In genomic region chr2:241592126-241592845, GRCh38 we compare ENCODE assay signal across 23 cellular contexts. TPM values are rescaled to one million over a fixed set of nuclear protein-coding genes. Genes with fewer than 3 reads are reported as not detected.
DNase-seq lines count a peak whose midpoint lies in the region; ATAC-seq, FAIRE-seq and TF ChIP-seq lines count a peak whose summit lies in the region.
"Had no signal": no experiment of that assay in that cellular context is flagged by ENCODE, and none has a peak within 500 bp of the region (broad histone marks: within the 10 kb centered on the region; RNA-seq: fewer than 3 reads in every experiment).

No MANE protein-coding gene starts in this region.

- H4K5ac ChIP-seq in H1 (ENCODE audit: insufficient read length, low read depth, low read length): no peak overlapping the region

- POLR2A ChIA-PET in RWPE1 (lab: Yijun Ruan, JAX; ENCODE audit: low non-redundant PET) (no interaction called here), H1 (lab: Charles Lee; ENCODE audit: partially characterized antibody) (interaction anchor here (1.4 to 1.6 kb wide), 2 partner anchors 10 to 19 kb away, joined by 3 read pairs; no protein-coding TSS in a partner anchor)

- peaks cover 1 to 4% of the 10 kb centered on the region in 2 experiments; a peak in 3 of 4 replicates for H3K9me3 ChIP-seq in H1 (ENCODE audit: insufficient read depth in 2 of 2, low read depth in 1 of 2, low read length in 1 of 2)
- H3K9me3 ChIP-seq in neuronal stem cell (replicated peaks in 1 of 2; ENCODE audit: control insufficient read depth in 2 of 2, insufficient read depth in 1 of 2, low read depth in 1 of 2, low read length in 2 of 2): peaks cover 3 to 22% of the 10 kb centered on the region in 2 donors
- H3K9me3 ChIP-seq in upper lobe of left lung: peaks cover 0 to 6% (median 3%) of the 10 kb centered on the region in 4 donors

- H3K79me1 ChIP-seq in H1 (ENCODE audit: low read depth, low read length) (no peaks in the 10 kb centered on the region; the same call in none of the 2 replicates), neuronal stem cell (ENCODE audit: low read depth, low read length) (peaks cover 9% of the 10 kb centered on the region)

- H2AK5ac ChIP-seq in H1 (ENCODE audit: low read depth, low read length) (no peak overlapping the region), neuronal stem cell (ENCODE audit: low read depth, low read length) (no peak overlapping the region)

- H3K4me3 ChIP-seq in H1 (ENCODE audit: extremely low read depth in 1 of 4, insufficient read depth in 2 of 4, low read depth in 3 of 4, low read length in 4 of 4) (no peak overlapping the region), neuronal stem cell (ENCODE audit: low read length in 2 of 2) (no peak overlapping the region), upper lobe of left lung (no peak overlapping the region), GM23338 (no peak overlapping the region)
- H3K4me3 ChIP-seq: A549, GM23248, SK-N-MC had no signal

- H4K91ac ChIP-seq in H1 (replicated peaks; ENCODE audit: insufficient read length, low read length): no peak overlapping the region
- no peak overlapping the region for H4K91ac ChIP-seq in neuronal stem cell (ENCODE audit: low read depth, low read length, poor library complexity)

- H2BK12ac ChIP-seq in H1 (ENCODE audit: low read depth, low read length) (no peak overlapping the region), neuronal stem cell (ENCODE audit: low read length) (no peak overlapping the region)

- DNase-seq in RWPE1 (ENCODE audit: low spot score) (no peak), H1 (ENCODE audit: low read depth in 1 of 2, low spot score in 2 of 2) (no peak), neuronal stem cell (ENCODE audit: low spot score) (no peak), upper lobe of left lung (no peak), NCI-H748 treated with DMSO at 0.1 percent for 48 hours (lab: John Stamatoyannopoulos, UW) (no peak), putamen (ENCODE audit: low spot score) (no peak), GM23338 (ENCODE audit: low spot score) (no peak)
- DNase-seq: GM23248, HCEC 1CT, Karpas-422, MV-4-11, NCI-H1694, NCI-H446, NCI-H526, PC-3, SHP77 treated with DMSO at 0.1 percent for 48 hours had no signal

- no peak overlapping the region; the same call in 1 of the 2 replicates for H3K27ac Mint-ChIP-seq in GM23338
- H3K27ac Mint-ChIP-seq: B cell, CD14-positive monocyte, IgD-negative memory B cell had no signal

- H3K23me2 ChIP-seq in H1 (ENCODE audit: low read depth, low read length): no peaks in the 10 kb centered on the region

- no peaks in the 10 kb centered on the region; a peak in 1 of 7 replicates for H3K27me3 ChIP-seq in H1 (replicated peaks in 1 of 4; ENCODE audit: control insufficient read depth in 3 of 4, extremely low read depth in 1 of 4, insufficient read depth in 3 of 4, low read length in 3 of 4)
- H3K27me3 ChIP-seq in neuronal stem cell (ENCODE audit: control insufficient read depth in 3 of 3, insufficient read depth in 3 of 3, low read depth in 1 of 3, low read length in 3 of 3): no peaks in the 10 kb centered on the region
- H3K27me3 ChIP-seq in upper lobe of left lung: no peaks in the 10 kb centered on the region
- H3K27me3 ChIP-seq in GM23338 (ENCODE audit: insufficient read depth): no peaks in the 10 kb centered on the region

- H3K27me3 Mint-ChIP-seq in GM23338 (ENCODE audit: insufficient read depth, low read depth, poor library complexity): peaks cover 4% of the 10 kb centered on the region
- H3K27me3 Mint-ChIP-seq: B cell, IgD-negative memory B cell had no signal

- peak overlapping the region; percentile 66; the same call in 1 of the 2 replicates for H4K8ac ChIP-seq in H1 (ENCODE audit: extremely low read depth, insufficient read depth, low read length)
- no peak overlapping the region for H4K8ac ChIP-seq in neuronal stem cell (ENCODE audit: low read depth, low read length)

- no peak overlapping the region for H3K4me2 ChIP-seq in H1 (ENCODE audit: insufficient read depth in 1 of 2, low read depth in 2 of 2, low read length in 2 of 2)
- H3K4me2 ChIP-seq in neuronal stem cell (ENCODE audit: insufficient read depth, low read length, poor library complexity, severe bottlenecking): no peak overlapping the region
- H3K4me2 ChIP-seq in GM23338: no peak overlapping the region
- H3K4me2 ChIP-seq: A549 had no signal

- H2BK15ac ChIP-seq in H1 (ENCODE audit: low read length) (no peak overlapping the region), neuronal stem cell (ENCODE audit: low read length) (no peak overlapping the region)

- H3K18ac ChIP-seq in H1 (ENCODE audit: extremely low read depth, low read length): no peak overlapping the region
- H3K18ac ChIP-seq in neuronal stem cell (ENCODE audit: low read length): peak overlapping the region; percentile 48

- 0 out of 2 replicates have a peak overlapping the region, but pooled peaks have one; percentile 3 for H3K27ac ChIP-seq in RWPE1
- H3K27ac ChIP-seq in H1 (ENCODE audit: low read depth, low read length): no peak overlapping the region
- no peak overlapping the region for H3K27ac ChIP-seq in neuronal stem cell (replicated peaks; ENCODE audit: low read length)
- no peak overlapping the region for H3K27ac ChIP-seq in upper lobe of left lung
- H3K27ac ChIP-seq in GM23338 (ENCODE audit: low read depth): no peak overlapping the region
- H3K27ac ChIP-seq: A549, GM23248, SK-N-MC had no signal

- H3K4me1 Mint-ChIP-seq in GM23338: no peaks in the 10 kb centered on the region; the same call in 2 of the 3 replicates
- H3K4me1 Mint-ChIP-seq: B cell, CD14-positive monocyte, IgD-negative memory B cell had no signal

- H2AFZ ChIP-seq in H1 (ENCODE audit: low read length): no peak overlapping the region
- no peak overlapping the region for H2AFZ ChIP-seq in neuronal stem cell (ENCODE audit: low read length)
- no peak overlapping the region for H2AFZ ChIP-seq in GM23338
- H2AFZ ChIP-seq: GM23248 had no signal

- no peak overlapping the region for H3K23ac ChIP-seq in H1 (ENCODE audit: insufficient read length)
- no peak overlapping the region for H3K23ac ChIP-seq in neuronal stem cell (ENCODE audit: low read depth, low read length, poor library complexity)

- H3K9me2 ChIP-seq in GM23338 (ENCODE audit: insufficient read depth): no peaks in the 10 kb centered on the region

- no peak overlapping the region for H2BK20ac ChIP-seq in H1 (ENCODE audit: low read length)

- H3K36me3 Mint-ChIP-seq in GM23338 (ENCODE audit: low read depth): peaks cover 2% of the 10 kb centered on the region

- no peak for TF ChIP-seq CTCF in RWPE1 (conservative IDR thresholded peaks at IDR 0.05; ENCODE audit: low read depth)
- no peak for TF ChIP-seq CTCF in H1 (IDR thresholded peaks at IDR 0.05; ENCODE audit: control extremely low read depth in 1 of 3, insufficient read depth in 1 of 3, low read depth in 1 of 3, low read length in 3 of 3)
- TF ChIP-seq CTCF in upper lobe of left lung (IDR thresholded peaks at IDR 0.05): no peak
- TF ChIP-seq CTCF in GM23338 (conservative IDR thresholded peaks at IDR 0.05; ENCODE audit: low read depth in 2 of 2): no peak

- H3K9ac ChIP-seq in H1 (replicated peaks in 1 of 4; ENCODE audit: extremely low read depth in 1 of 4, low read depth in 3 of 4, low read length in 3 of 4): no peak overlapping the region
- no peak overlapping the region for H3K9ac ChIP-seq in neuronal stem cell (ENCODE audit: low read depth, low read length, poor library complexity)
- H3K9ac ChIP-seq: GM23248 had no signal

- TF ChIP-seq EP300 in H1 (IDR thresholded peaks at IDR 0.05; ENCODE audit: borderline replicate concordance in 1 of 2, low read depth in 2 of 2, low read length in 2 of 2) (no peak), upper lobe of left lung (IDR thresholded peaks at IDR 0.05) (no peak)

- FAIRE-seq in H1 (lab: Jason Lieb, UNC): no peak
- FAIRE-seq: A549, G401.6, GM12892 had no signal

- H3K4me3 Mint-ChIP-seq in GM23338: no peak overlapping the region
- H3K4me3 Mint-ChIP-seq: B cell, CD14-positive monocyte, IgD-negative memory B cell had no signal

- TF ChIP-seq POLR2A in H1 (IDR thresholded peaks at IDR 0.05; ENCODE audit: control extremely low read depth in 1 of 2, low read depth in 2 of 2, low read length in 2 of 2): no peak
- no peak for TF ChIP-seq POLR2A in upper lobe of left lung (IDR thresholded peaks at IDR 0.05)

- H3K56ac ChIP-seq in H1 (replicated peaks; ENCODE audit: insufficient read length, low read depth, low read length): no peak overlapping the region

- no peaks in the 10 kb centered on the region for H3F3A ChIP-seq in GM23338 (replicated peaks; ENCODE audit: low read depth)

- TF ChIP-seq RAD21 in H1 (IDR thresholded peaks at IDR 0.05 in 1 of 2, conservative IDR thresholded peaks at IDR 0.05 in 1 of 2; ENCODE audit: low read depth in 2 of 2, low read length in 2 of 2): no peak

- H3K14ac ChIP-seq in H1 (ENCODE audit: insufficient read length): no peak overlapping the region
- H3K14ac ChIP-seq in neuronal stem cell (ENCODE audit: low read length): peak overlapping the region; percentile 4

- H4K20me1 ChIP-seq in H1 (replicated peaks in 1 of 2; ENCODE audit: control insufficient read depth in 1 of 2, insufficient read depth in 2 of 2, low read length in 2 of 2): peaks cover 3 to 11% of the 10 kb centered on the region in 2 experiments
- 0 out of 2 replicates have a peak, but pooled peaks cover 4% of the 10 kb centered on the region for H4K20me1 ChIP-seq in GM23338 (replicated peaks; ENCODE audit: insufficient read depth)

- WGBS in H1 (ENCODE audit: extremely low coverage in 1 of 2, insufficient coverage in 1 of 2, insufficient read length in 1 of 2, insufficient replicate concordance in 2 of 2, low coverage in 1 of 2, low lambda C conversion rate in 2 of 2, missing lambda C conversion rate in 1 of 2), 2 experiments: 93% methylated on average over 18 of the region's 18 CpGs; no CpG with 5 or more reads in 1 of the 2 experiments
- WGBS in neuronal stem cell (ENCODE audit: extremely low coverage in 2 of 2, insufficient read length in 2 of 2, insufficient replicate concordance in 1 of 2), 2 donors: no CpG with 5 or more reads among the region's 18 CpGs
- 92% methylated on average over 10 to 18 of the region's 18 CpGs for WGBS in upper lobe of left lung, 2 donors

- H3K79me2 ChIP-seq in H1 (ENCODE audit: control insufficient read depth in 1 of 2, insufficient read depth in 2 of 2, low read length in 2 of 2): no peaks in the 10 kb centered on the region
- H3K79me2 ChIP-seq in GM23338 (replicated peaks; ENCODE audit: insufficient read depth): no peaks in the 10 kb centered on the region

- H3K4ac ChIP-seq in H1 (replicated peaks; ENCODE audit: insufficient read length, low read depth, low read length) (no peak overlapping the region), neuronal stem cell (ENCODE audit: low read length) (no peak overlapping the region)

- peaks cover 20% of the 10 kb centered on the region for H3K9me3 Mint-ChIP-seq in GM23338

- CTCF ChIA-PET in RWPE1 (lab: Yijun Ruan, JAX) (no interaction called here), H1 (lab: Charles Lee; ENCODE audit: partially characterized antibody) (interaction anchor here (0.8 to 2.1 kb wide), 2 partner anchors 8 to 71 kb away, joined by 3 to 7 read pairs; no protein-coding TSS in a partner anchor)

- no peak overlapping the region for H2BK120ac ChIP-seq in H1 (replicated peaks; ENCODE audit: low read depth, low read length)
- no peak overlapping the region for H2BK120ac ChIP-seq in neuronal stem cell (ENCODE audit: low read depth, low read length)

- H2BK5ac ChIP-seq in H1 (ENCODE audit: low read depth, low read length): no peak overlapping the region
- H2BK5ac ChIP-seq in neuronal stem cell (ENCODE audit: low read length): no peak overlapping the region

- H3K36me3 ChIP-seq in H1 (ENCODE audit: control insufficient read depth in 2 of 4, insufficient read depth in 4 of 4, low read length in 3 of 4) (peaks cover 0 to under 1% (median 0%) of the 10 kb centered on the region in 4 experiments; a peak in 3 of 8 replicates), neuronal stem cell (replicated peaks in 1 of 2; ENCODE audit: control insufficient read depth in 2 of 2, insufficient read depth in 2 of 2, low read length in 2 of 2) (peaks cover 6 to 72% of the 10 kb centered on the region in 2 donors), upper lobe of left lung (peaks cover 0 to 43% (median 22%) of the 10 kb centered on the region in 4 donors), GM23338 (ENCODE audit: insufficient read depth) (peaks cover 5% of the 10 kb centered on the region)

- ATAC-seq in upper lobe of left lung (ENCODE audit: low FRiP score in 2 of 2) (peak; percentile 42 to 57), GM23338 (no peak)
- ATAC-seq: PC-3 had no signal

- H3K4me1 ChIP-seq in H1 (replicated peaks in 1 of 4; ENCODE audit: control insufficient read depth in 3 of 4, insufficient read depth in 4 of 4, low read length in 3 of 4) (peaks cover 0 to 4% (median 0%) of the 10 kb centered on the region in 4 experiments; a peak in 1 of 7 replicates), neuronal stem cell (ENCODE audit: control insufficient read depth in 2 of 2, insufficient read depth in 1 of 2, low read depth in 1 of 2, low read length in 2 of 2) (no peaks in the 10 kb centered on the region), upper lobe of left lung (no peaks in the 10 kb centered on the region), GM23338 (ENCODE audit: insufficient read depth) (no peaks in the 10 kb centered on the region)
- H3K4me1 ChIP-seq: A549 had no signal

RNA-seq across cellular contexts. Expression of gene BOK, which starts 33.7 kb away (rescaled TPM):
- 33.7 and 34.7 TPM in 2 replicates for total RNA-seq in H1 (2021; fragmentation: NEBNext Ultra II Directional; extraction: Animal tissue kit (Norgen Biotek cat#: 25700))
- 37.6 and 47.9 TPM in 2 replicates for polyA plus RNA-seq in H1 (2011; rRNA removed)
- 33.5 TPM for polyA plus RNA-seq in H1 (2011; cell fraction: cytosol; rRNA removed)
- polyA plus RNA-seq in H1 (2011; cell fraction: nucleus; rRNA removed): 50.2 TPM
- polyA plus RNA-seq in H1 (2012, experiment 1 of 2): 18.3 to 27.4 TPM (median 25.2 TPM) in 4 replicates
- 30.5 TPM for polyA plus RNA-seq in H1 (2012, experiment 2 of 2)
- 25.1 TPM for polyA plus RNA-seq in H1 (2013, experiment 1 of 2)
- 24.1 TPM for polyA plus RNA-seq in H1 (2013, experiment 2 of 2)
- polyA minus RNA-seq in H1 (2011; rRNA and poly(A)+ RNA removed): 14.2 and 14.4 TPM in 2 replicates
- 13.2 TPM for polyA minus RNA-seq in H1 (2011; cell fraction: cytosol; rRNA and poly(A)+ RNA removed)
- 12.3 TPM for polyA minus RNA-seq in H1 (2011; cell fraction: nucleus; rRNA and poly(A)+ RNA removed)
- 5.1 TPM for polyA plus RNA-seq in neuronal stem cell (2013, experiment 1 of 2)
- 4.7 TPM for polyA plus RNA-seq in neuronal stem cell (2013, experiment 2 of 2)
- 100 to 1,000 TPM in 1 of 6 donors, 10 to 100 TPM in 5; 42.9 to 143 (median 61.3) TPM for total RNA-seq in upper lobe of left lung
- total RNA-seq in GM23338 (2014; rRNA removed; shearing (Covaris generic)): 33.4 and 36.7 TPM in 2 replicates
- polyA plus RNA-seq in GM23338 (2016; fragmentation: Nextera tagmentation; extraction: Ambion mirVana): 13.5 and 13.6 TPM in 2 replicates

RNA-seq across cellular contexts. Expression of gene THAP4, which starts 44.7 kb away (rescaled TPM):
- 78.9 and 82.8 TPM in 2 replicates for total RNA-seq in H1 (2021; fragmentation: NEBNext Ultra II Directional; extraction: Animal tissue kit (Norgen Biotek cat#: 25700))
- polyA plus RNA-seq in H1 (2011; rRNA removed) (83.6 and 108 TPM in 2 replicates), GM23338 (2016; fragmentation: Nextera tagmentation; extraction: Ambion mirVana) (62.9 and 74.0 TPM in 2 replicates)
- 75.5 TPM for polyA plus RNA-seq in H1 (2011; cell fraction: cytosol; rRNA removed)
- 74.2 TPM for polyA plus RNA-seq in H1 (2011; cell fraction: nucleus; rRNA removed)
- polyA plus RNA-seq in H1 (2012, experiment 1 of 2): 50.6 to 99.7 TPM (median 95.3 TPM) in 4 replicates
- polyA plus RNA-seq in H1 (2012, experiment 2 of 2): 116 TPM
- 77.0 TPM for polyA plus RNA-seq in H1 (2013, experiment 1 of 2)
- 77.2 TPM for polyA plus RNA-seq in H1 (2013, experiment 2 of 2)
- 43.7 and 48.7 TPM in 2 replicates for polyA minus RNA-seq in H1 (2011; rRNA and poly(A)+ RNA removed)
- polyA minus RNA-seq in H1 (2011; cell fraction: cytosol; rRNA and poly(A)+ RNA removed): 54.7 TPM
- 25.9 TPM for polyA minus RNA-seq in H1 (2011; cell fraction: nucleus; rRNA and poly(A)+ RNA removed)
- 54.6 TPM for polyA plus RNA-seq in neuronal stem cell (2013, experiment 1 of 2)
- 56.0 TPM for polyA plus RNA-seq in neuronal stem cell (2013, experiment 2 of 2)
- 10 to 100 TPM; 36.6 to 85.9 (median 48.1) TPM for total RNA-seq in upper lobe of left lung
- 80.4 and 81.6 TPM in 2 replicates for total RNA-seq in GM23338 (2014; rRNA removed; shearing (Covaris generic))

RNA-seq across cellular contexts. Expression of gene ATG4B, which starts 45.2 kb away (rescaled TPM):
- 93.7 and 103 TPM in 2 replicates for total RNA-seq in H1 (2021; fragmentation: NEBNext Ultra II Directional; extraction: Animal tissue kit (Norgen Biotek cat#: 25700))
- polyA plus RNA-seq in H1 (2011; rRNA removed) (155 and 189 TPM in 2 replicates), GM23338 (2016; fragmentation: Nextera tagmentation; extraction: Ambion mirVana) (104 and 116 TPM in 2 replicates)
- 126 TPM for polyA plus RNA-seq in H1 (2011; cell fraction: cytosol; rRNA removed)
- polyA plus RNA-seq in H1 (2011; cell fraction: nucleus; rRNA removed): 463 TPM
- 95.7 to 118 TPM (median 113 TPM) in 4 replicates for polyA plus RNA-seq in H1 (2012, experiment 1 of 2)
- 126 TPM for polyA plus RNA-seq in H1 (2012, experiment 2 of 2)
- 66.7 TPM for polyA plus RNA-seq in H1 (2013, experiment 1 of 2)
- polyA plus RNA-seq in H1 (2013, experiment 2 of 2): 63.5 TPM
- 135 and 164 TPM in 2 replicates for polyA minus RNA-seq in H1 (2011; rRNA and poly(A)+ RNA removed)
- 65.7 TPM for polyA minus RNA-seq in H1 (2011; cell fraction: cytosol; rRNA and poly(A)+ RNA removed)
- 123 TPM for polyA minus RNA-seq in H1 (2011; cell fraction: nucleus; rRNA and poly(A)+ RNA removed)
- polyA plus RNA-seq in neuronal stem cell (2013, experiment 1 of 2): 64.1 TPM
- 62.1 TPM for polyA plus RNA-seq in neuronal stem cell (2013, experiment 2 of 2)
- total RNA-seq in upper lobe of left lung: 100 to 1,000 TPM in 1 of 6 donors, 10 to 100 TPM in 5; 53.1 to 213 (median 68.1) TPM
- 102 and 103 TPM in 2 replicates for total RNA-seq in GM23338 (2014; rRNA removed; shearing (Covaris generic))
